In genomic region chr12:65535951-65536350, GRCh38 we compare ENCODE assay signal across 1 cellular context.
TF ChIP-seq lines count a peak whose summit lies in the region.

No MANE protein-coding gene starts in this region.

TF ChIP-seq in IMR-90, 13 proteins besides CTCF, POLR2A, EP300 and RAD21:
- TF ChIP-seq RCOR1 (IDR thresholded peaks at IDR 0.05; ENCODE audit: insufficient replicate concordance, low read length) (no peak), USF2 (IDR thresholded peaks at IDR 0.05; ENCODE audit: low read depth, low read length) (no peak), MAZ (IDR thresholded peaks at IDR 0.05; ENCODE audit: borderline replicate concordance, low read depth, low read length) (no peak), SMC3 (IDR thresholded peaks at IDR 0.05; ENCODE audit: low read depth, low read length) (no peak)
TF ChIP-seq in IMR-90: peak in this region for 0.
